ENCODE assay signal across 10 cellular contexts in the genomic region with DNA sequence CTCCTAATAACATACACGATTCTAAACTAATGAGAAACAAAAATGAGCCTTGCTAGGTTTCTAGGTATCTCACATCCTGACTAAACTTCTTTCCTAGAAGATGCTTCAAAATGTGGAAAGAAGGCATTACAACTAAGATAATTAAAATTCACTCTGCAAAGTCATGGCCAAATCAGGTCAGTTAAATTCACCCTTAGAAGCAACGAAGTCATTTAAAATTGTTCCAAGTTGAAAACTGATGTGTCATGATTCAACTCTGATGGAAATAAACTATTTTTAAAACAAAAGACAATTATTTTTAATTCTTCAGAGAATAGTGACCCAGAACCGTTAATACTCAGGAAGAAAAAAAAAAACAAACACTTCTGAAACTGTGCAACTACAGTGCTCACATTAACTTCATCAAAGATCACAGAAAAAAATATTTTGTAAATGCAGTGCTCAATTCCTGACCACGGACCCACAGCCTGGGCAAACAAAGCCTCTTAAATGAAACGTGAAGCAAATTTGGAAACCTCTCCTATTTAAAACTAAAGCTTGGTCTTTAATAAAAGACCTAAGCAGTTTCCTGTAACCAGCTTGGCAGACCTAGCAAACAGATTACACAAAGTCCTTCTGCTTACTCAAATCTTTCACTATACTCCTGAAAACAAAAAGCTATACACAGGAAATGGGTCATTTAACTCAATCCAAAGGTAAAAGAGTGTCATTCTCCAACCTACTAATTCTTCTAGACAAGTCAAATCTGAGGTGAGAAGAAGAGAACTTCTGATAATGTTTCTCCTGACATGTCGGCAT. TPM values are rescaled to one million over a fixed set of nuclear protein-coding genes. Genes with fewer than 3 reads are reported as not detected.
A peak's percentile ranks its signal among the peaks of the same experiment; 100 is the strongest.
DNase-seq lines count a peak whose midpoint lies in the region; ATAC-seq and TF ChIP-seq lines count a peak whose summit lies in the region.
"Had no signal": no experiment of that assay in that cellular context is flagged by ENCODE, and none has a peak within 500 bp of the region (broad histone marks: within the 10 kb centered on the region; RNA-seq: fewer than 3 reads in every experiment).

No MANE protein-coding gene starts in this region.

- no peak for ATAC-seq in Panc1
- ATAC-seq in HG03108 (IDR thresholded peaks at IDR 0.05; ENCODE audit: unreplicated experiment): no peak

- POLR2A ChIA-PET in Panc1 (lab: Charles Lee): no interaction called here

- H3K36me3 ChIP-seq in Panc1 (ENCODE audit: control insufficient read depth, insufficient read depth, low read length) (no peaks in the 10 kb centered on the region), uterus (no peaks in the 10 kb centered on the region)

- H3K4me1 ChIP-seq in Panc1 (ENCODE audit: control insufficient read depth, insufficient read depth, low read length) (peaks cover 5% of the 10 kb centered on the region; the same call in 1 of the 2 replicates), uterus (no peaks in the 10 kb centered on the region)

- no peak for TF ChIP-seq POLR2A in uterus (IDR thresholded peaks at IDR 0.05)

- in situ Hi-C loops in Panc1 (cut with HindIII; ENCODE audit: low pct_unique_long_range_greater_than_20kb, low sequenced_read_pairs): loop anchor here (25.0 kb wide), 1 partner anchor 179 kb away; no protein-coding TSS in a partner anchor

- H3K27ac ChIP-seq in Panc1 (ENCODE audit: low read length): peak overlapping the region; percentile 19; the same call in 1 of the 2 replicates
- peak overlapping the region in 1 of 2 donors; percentile 5 for H3K27ac ChIP-seq in uterus

- DNase-seq in NCI-H1092 treated with DMSO at 0.1 percent for 48 hours (lab: John Stamatoyannopoulos, UW): peak; percentile 1
- DNase-seq in NCI-H1092 (lab: John Stamatoyannopoulos, UW): no peak
- no peak for DNase-seq in Panc1 (ENCODE audit: low read depth, low spot score)
- peak; percentile 57 for DNase-seq in fibroblast of peridontal ligament (ENCODE audit: extremely low read depth)
- peak; percentile 63 for DNase-seq in renal cortical epithelial cell (ENCODE audit: low read depth)
- no peak for DNase-seq in uterus
- no peak for DNase-seq in GM20000 (ENCODE audit: low spot score)
- DNase-seq: activated CD4-positive, alpha-beta T cell treated with anti-CD3 and anti-CD28 coated beads, Interleukin-2, amount 50 U/mL, for 1 hour; immature natural killer cell had no signal

- CTCF ChIA-PET in Panc1 (lab: Charles Lee): no interaction called here

- intact Hi-C loops in Panc1 (cut with micrococcal nuclease; ENCODE audit: unreplicated experiment): no loop called here
- intact Hi-C loops in uterus (cut with DNase I; ENCODE audit: low total_unique reads): no loop called here

- H3K27me3 ChIP-seq in Panc1 (ENCODE audit: control insufficient read depth, insufficient read depth, low read length) (no peaks in the 10 kb centered on the region), uterus (no peaks in the 10 kb centered on the region)

- no peak overlapping the region for H3K4me3 ChIP-seq in Panc1 (ENCODE audit: low read depth in 2 of 2, low read length in 2 of 2)
- H3K4me3 ChIP-seq in uterus: no peak overlapping the region

- TF ChIP-seq CTCF in Panc1 (IDR thresholded peaks at IDR 0.05) (no peak), uterus (IDR thresholded peaks at IDR 0.05) (no peak), GM20000 (IDR thresholded peaks at IDR 0.05; ENCODE audit: extremely low read depth, missing control alignments) (no peak)

- BruUV-seq in Panc1 (replicated peaks; lab: Mats Ljungman, UMichigan): no TSS peak

- H3K9me3 ChIP-seq in Panc1 (ENCODE audit: control insufficient read depth, insufficient read depth, low read depth, low read length) (no peaks in the 10 kb centered on the region), uterus (no peaks in the 10 kb centered on the region)

RNA-seq across cellular contexts. Expression of gene CHN1, which starts 39.0 kb away (rescaled TPM):
- 20.8 TPM for total RNA-seq in Panc1 (2021; ENCODE audit: unreplicated experiment)
- polyA plus RNA-seq in Panc1 (2012; ENCODE audit: insufficient read length): 14.5 TPM
- 6.6 and 7.2 TPM in 2 replicates for total RNA-seq in renal cortical epithelial cell
- total RNA-seq in uterus: 10 to 100 TPM; 11.8 to 56.7 (median 18.1) TPM

Comparison
In these comparisons a context has a peak if more than half of its experiments do, and no peak if none do; other contexts are left out.
1. DNase-seq: peak in NCI-H1092 treated with DMSO at 0.1 percent for 48 hours (single experiment), fibroblast of peridontal ligament (single experiment) and renal cortical epithelial cell (single experiment); none in NCI-H1092 (single experiment), Panc1 (single experiment), uterus (0 of 2) and GM20000 (single experiment).